ENCODE assay signal across 1 cellular context in genomic region chr19:35513975-35514809, GRCh38.
TF ChIP-seq lines count a peak whose summit lies in the region.

No MANE protein-coding gene starts in this region.

TF ChIP-seq in SK-N-SH, 30 proteins besides CTCF, POLR2A, EP300 and RAD21:
- TF ChIP-seq TCF12 (IDR thresholded peaks at IDR 0.05) (no peak), POLR2AphosphoS5 (IDR thresholded peaks at IDR 0.05; ENCODE audit: low read depth, low read length) (no peak), CHD2 (IDR thresholded peaks at IDR 0.05; ENCODE audit: low read length, partially characterized antibody) (no peak), NRF1 (IDR thresholded peaks at IDR 0.05; ENCODE audit: low read depth, low read length) (no peak), TEAD4 (IDR thresholded peaks at IDR 0.05; ENCODE audit: borderline replicate concordance, insufficient read depth) (no peak), USF1 (IDR thresholded peaks at IDR 0.05; ENCODE audit: borderline replicate concordance, low read depth) (no peak), SMC3 (IDR thresholded peaks at IDR 0.05; ENCODE audit: low read depth, low read length) (no peak), YY1 (IDR thresholded peaks at IDR 0.05; ENCODE audit: low read depth) (no peak), TAF1 (IDR thresholded peaks at IDR 0.05; ENCODE audit: borderline replicate concordance, low read depth, low read length) (no peak), RXRA (IDR thresholded peaks at IDR 0.05; ENCODE audit: borderline replicate concordance, low read depth) (no peak), FOXJ3 (CRISPR knock-in tag; IDR thresholded peaks at IDR 0.05) (no peak), FOXM1 (IDR thresholded peaks at IDR 0.05; ENCODE audit: low read depth) (no peak), FOSL2 (IDR thresholded peaks at IDR 0.05; ENCODE audit: borderline replicate concordance, low read depth) (no peak), NFIC (IDR thresholded peaks at IDR 0.05; ENCODE audit: borderline replicate concordance) (no peak), MEF2A (IDR thresholded peaks at IDR 0.05; ENCODE audit: borderline replicate concordance, low read depth) (no peak)
- TF ChIP-seq, protein P1, sequence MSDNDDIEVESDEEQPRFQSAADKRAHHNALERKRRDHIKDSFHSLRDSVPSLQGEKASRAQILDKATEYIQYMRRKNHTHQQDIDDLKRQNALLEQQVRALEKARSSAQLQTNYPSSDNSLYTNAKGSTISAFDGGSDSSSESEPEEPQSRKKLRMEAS (IDR thresholded peaks at IDR 0.05; ENCODE audit: low read depth), result no peak
- TF ChIP-seq, protein P2, sequence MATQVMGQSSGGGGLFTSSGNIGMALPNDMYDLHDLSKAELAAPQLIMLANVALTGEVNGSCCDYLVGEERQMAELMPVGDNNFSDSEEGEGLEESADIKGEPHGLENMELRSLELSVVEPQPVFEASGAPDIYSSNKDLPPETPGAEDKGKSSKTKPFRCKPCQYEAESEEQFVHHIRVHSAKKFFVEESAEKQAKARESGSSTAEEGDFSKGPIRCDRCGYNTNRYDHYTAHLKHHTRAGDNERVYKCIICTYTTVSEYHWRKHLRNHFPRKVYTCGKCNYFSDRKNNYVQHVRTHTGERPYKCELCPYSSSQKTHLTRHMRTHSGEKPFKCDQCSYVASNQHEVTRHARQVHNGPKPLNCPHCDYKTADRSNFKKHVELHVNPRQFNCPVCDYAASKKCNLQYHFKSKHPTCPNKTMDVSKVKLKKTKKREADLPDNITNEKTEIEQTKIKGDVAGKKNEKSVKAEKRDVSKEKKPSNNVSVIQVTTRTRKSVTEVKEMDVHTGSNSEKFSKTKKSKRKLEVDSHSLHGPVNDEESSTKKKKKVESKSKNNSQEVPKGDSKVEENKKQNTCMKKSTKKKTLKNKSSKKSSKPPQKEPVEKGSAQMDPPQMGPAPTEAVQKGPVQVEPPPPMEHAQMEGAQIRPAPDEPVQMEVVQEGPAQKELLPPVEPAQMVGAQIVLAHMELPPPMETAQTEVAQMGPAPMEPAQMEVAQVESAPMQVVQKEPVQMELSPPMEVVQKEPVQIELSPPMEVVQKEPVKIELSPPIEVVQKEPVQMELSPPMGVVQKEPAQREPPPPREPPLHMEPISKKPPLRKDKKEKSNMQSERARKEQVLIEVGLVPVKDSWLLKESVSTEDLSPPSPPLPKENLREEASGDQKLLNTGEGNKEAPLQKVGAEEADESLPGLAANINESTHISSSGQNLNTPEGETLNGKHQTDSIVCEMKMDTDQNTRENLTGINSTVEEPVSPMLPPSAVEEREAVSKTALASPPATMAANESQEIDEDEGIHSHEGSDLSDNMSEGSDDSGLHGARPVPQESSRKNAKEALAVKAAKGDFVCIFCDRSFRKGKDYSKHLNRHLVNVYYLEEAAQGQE (IDR thresholded peaks at IDR 0.05; ENCODE audit: low read depth, low read length), result no peak
